In genomic region chr10:125057158-125058001, GRCh38 we compare ENCODE assay signal across 8 cellular contexts.
DNase-seq lines count a peak whose midpoint lies in the region; FAIRE-seq and TF ChIP-seq lines count a peak whose summit lies in the region.

No MANE protein-coding gene starts in this region.

- peak overlapping the region; percentile 33 for H4K8ac ChIP-seq in mesenchymal stem cell (ENCODE audit: low read length)

- H3K23ac ChIP-seq in mesenchymal stem cell (ENCODE audit: low read length in 2 of 2): peak overlapping the region in 1 of 2 experiments; percentile 79

- TF ChIP-seq CTCF in dorsolateral prefrontal cortex (IDR thresholded peaks at IDR 0.05 in 54 of 56, conservative IDR thresholded peaks at IDR 0.05 in 2 of 56; ENCODE audit: low read depth in 1 of 56, partially characterized antibody in 56 of 56) (peak in 24 of 56 donors; percentile 3 to 51 (median 24)), tibial nerve (IDR thresholded peaks at IDR 0.05) (peak in 1 of 5 experiments; percentile 9)

- peak overlapping the region; percentile 11 for H2BK5ac ChIP-seq in mesenchymal stem cell (ENCODE audit: low read depth, low read length, poor library complexity, severe bottlenecking)

- H3K4me2 ChIP-seq in mesenchymal stem cell (ENCODE audit: low read length, poor library complexity, severe bottlenecking): no peak overlapping the region

- peaks cover 31% of the 10 kb centered on the region for H3K79me1 ChIP-seq in mesenchymal stem cell (replicated peaks; ENCODE audit: low read length, poor library complexity, severe bottlenecking)

- peak overlapping the region; percentile 56 for H2BK120ac ChIP-seq in mesenchymal stem cell (ENCODE audit: low read depth, low read length)

- peak overlapping the region; percentile 71 to 94 for H3K18ac ChIP-seq in mesenchymal stem cell (ENCODE audit: low read depth in 1 of 2, low read length in 2 of 2)

- H3K4me1 ChIP-seq in mesenchymal stem cell (ENCODE audit: control insufficient read depth, insufficient read depth, low read depth, low read length) (peaks cover 49% of the 10 kb centered on the region), tibial nerve (peaks cover 3 to 79% (median 59%) of the 10 kb centered on the region in 4 donors)

- H2AFZ ChIP-seq in mesenchymal stem cell (ENCODE audit: low read depth, low read length): no peak overlapping the region

- intact Hi-C loops in dorsolateral prefrontal cortex (cut with DNase I): loop anchor here (1.0 to 10.0 kb wide), 4 partner anchors 9 to 513 kb away; no protein-coding TSS in a partner anchor

- H3K36me3 ChIP-seq in mesenchymal stem cell (ENCODE audit: control insufficient read depth in 1 of 2, insufficient read depth in 2 of 2, low read depth in 1 of 2, low read length in 2 of 2) (peaks cover 3 to 23% of the 10 kb centered on the region in 2 experiments), tibial nerve (no peaks in the 10 kb centered on the region)

- H3K14ac ChIP-seq in mesenchymal stem cell (ENCODE audit: low read length in 2 of 2): no peak overlapping the region

- TF ChIP-seq POLR2A in tibial nerve (IDR thresholded peaks at IDR 0.05) (peak in 1 of 2 donors; percentile 14), H54 (IDR thresholded peaks at IDR 0.05; ENCODE audit: low read depth, low read length) (no peak)

- H2BK12ac ChIP-seq in mesenchymal stem cell (ENCODE audit: low read length in 2 of 2): peak overlapping the region in 1 of 2 experiments; percentile 54

- no peak for FAIRE-seq in H54 (lab: Jason Lieb, UNC)

- H3K27me3 ChIP-seq in dorsolateral prefrontal cortex: no peaks in the 10 kb centered on the region
- H3K27me3 ChIP-seq in mesenchymal stem cell (ENCODE audit: control insufficient read depth in 1 of 2, insufficient read depth in 1 of 2, low read length in 2 of 2): no peaks in the 10 kb centered on the region
- no peaks in the 10 kb centered on the region for H3K27me3 ChIP-seq in tibial nerve

- DNase-seq in ELF-1 (ENCODE audit: low read depth, low spot score) (peak; percentile 85), NCI-H510A treated with DMSO at 0.1 percent for 48 hours (lab: John Stamatoyannopoulos, UW) (peak; percentile 62), dorsolateral prefrontal cortex (peak in 9 of 10 donors; percentile 77 to 94 (median 88)), mesenchymal stem cell (peak; percentile 98), tibial nerve (ENCODE audit: low spot score in 2 of 2) (peak; percentile 55 to 76), H54 (ENCODE audit: insufficient read length, low spot score) (no peak), cortex of kidney (lab: John Stamatoyannopoulos, UW) (no peak), NCI-H1092 treated with DMSO at 0.1 percent for 48 hours (lab: John Stamatoyannopoulos, UW) (no peak)

- peak overlapping the region; percentile 33 to 95 (median 89) for H3K27ac ChIP-seq in dorsolateral prefrontal cortex
- H3K27ac ChIP-seq in mesenchymal stem cell (ENCODE audit: low read length, poor library complexity, severe bottlenecking): peak overlapping the region; percentile 10
- H3K27ac ChIP-seq in tibial nerve: peak overlapping the region; percentile 81 to 94 (median 90)

- 2% methylated on average over 20 of the region's 20 CpGs for WGBS in mesenchymal stem cell
- WGBS in tibial nerve, 2 donors: 5 to 8% methylated on average over 19 to 20 of the region's 20 CpGs

- no peak overlapping the region for H2BK15ac ChIP-seq in mesenchymal stem cell (ENCODE audit: low read depth, poor library complexity, severe bottlenecking)

- H4K91ac ChIP-seq in mesenchymal stem cell (ENCODE audit: low read length): peak overlapping the region; percentile 14

- H3K4me3 ChIP-seq in dorsolateral prefrontal cortex: peak overlapping the region in 14 of 59 donors; percentile 0 to 40 (median 21)
- peak overlapping the region in 1 of 2 experiments; percentile 62 for H3K4me3 ChIP-seq in mesenchymal stem cell (ENCODE audit: insufficient read depth in 1 of 2, low read depth in 1 of 2, low read length in 2 of 2)
- H3K4me3 ChIP-seq in tibial nerve: no peak overlapping the region

- TF ChIP-seq EP300 in tibial nerve (IDR thresholded peaks at IDR 0.05): peak; percentile 83 to 91

- peak overlapping the region; percentile 76 for H3K9ac ChIP-seq in mesenchymal stem cell (ENCODE audit: low read length)

- H3K9me3 ChIP-seq in mesenchymal stem cell (ENCODE audit: control insufficient read depth, low read length) (no peaks in the 10 kb centered on the region), tibial nerve (no peaks in the 10 kb centered on the region)

- peak overlapping the region; percentile 59 for H2AK5ac ChIP-seq in mesenchymal stem cell (ENCODE audit: low read length, severe bottlenecking)

- H3K4ac ChIP-seq in mesenchymal stem cell (ENCODE audit: low read depth in 1 of 2, low read length in 2 of 2): peak overlapping the region in 1 of 2 experiments; percentile 77

Comparison
In these comparisons a context has a peak if more than half of its experiments do, and no peak if none do; other contexts are left out.
1. DNase-seq: peak in ELF-1 (single experiment), NCI-H510A treated with DMSO at 0.1 percent for 48 hours (single experiment), dorsolateral prefrontal cortex (9 of 10), mesenchymal stem cell (single experiment) and tibial nerve (2 of 2); none in H54 (single experiment), cortex of kidney (single experiment) and NCI-H1092 treated with DMSO at 0.1 percent for 48 hours (single experiment).
2. H3K27ac ChIP-seq: peak in every context shown above with its lines; median percentile 90 in tibial nerve; 89 in dorsolateral prefrontal cortex; 10 in mesenchymal stem cell.